In the genomic region with DNA sequence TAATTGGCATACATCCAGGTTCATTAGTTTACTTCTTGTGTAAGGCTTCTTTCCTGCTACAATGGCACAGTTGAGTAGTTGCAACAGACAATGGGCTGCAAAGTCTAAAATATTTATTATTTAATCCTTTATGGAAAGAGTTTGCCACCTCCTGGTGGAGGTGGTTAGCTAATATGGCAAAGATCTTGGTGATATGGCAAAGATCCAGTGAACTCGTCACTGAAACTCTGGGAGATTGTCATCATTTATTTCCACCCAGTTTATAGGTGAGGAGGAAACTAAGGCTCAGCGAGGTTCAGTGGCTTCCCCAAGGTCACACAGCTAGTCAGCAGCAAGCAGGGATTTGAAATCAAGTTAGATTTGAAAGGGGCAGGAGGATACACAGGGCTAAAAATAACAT, we compare ENCODE assay signal across 8 cellular contexts. TPM values are rescaled to one million over a fixed set of nuclear protein-coding genes. Genes with fewer than 3 reads are reported as not detected.
DNase-seq lines count a peak whose midpoint lies in the region; ATAC-seq and TF ChIP-seq lines count a peak whose summit lies in the region.

No MANE protein-coding gene starts in this region.

- H3K9me3 ChIP-seq in thyroid gland (no peaks in the 10 kb centered on the region), prostate gland (no peaks in the 10 kb centered on the region)

- in situ Hi-C loops in SK-MEL-5 (cut with HindIII; ENCODE audit: low pct_unique_long_range_greater_than_20kb, low sequenced_read_pairs): no loop called here

- H3K27ac ChIP-seq in thyroid gland (no peak overlapping the region), prostate gland (no peak overlapping the region)

- H3K4me1 ChIP-seq in thyroid gland (peaks cover 0 to 14% of the 10 kb centered on the region in 2 donors), prostate gland (replicated peaks) (peaks cover 4% of the 10 kb centered on the region)

- H3K4me3 ChIP-seq in fibroblast of the aortic adventitia (ENCODE audit: low read depth, low read length) (no peak overlapping the region), thyroid gland (replicated peaks in 1 of 3) (no peak overlapping the region), prostate gland (no peak overlapping the region)

- intact Hi-C loops in thyroid gland (cut with DNase I) (loop anchor here (10.0 kb wide), 1 partner anchor 112 kb away; no protein-coding TSS in a partner anchor), prostate gland (cut with DNase I) (no loop called here)

- TF ChIP-seq POLR2A in thyroid gland (IDR thresholded peaks at IDR 0.05) (no peak), prostate gland (IDR thresholded peaks at IDR 0.05) (no peak)

- peak; percentile 32 for DNase-seq in activated gamma-delta T cell treated with Interleukin-2 at 50 U/mL for 16 hours
- no peak for DNase-seq in activated gamma-delta T cell (lab: John Stamatoyannopoulos, UW)
- DNase-seq in SK-MEL-5 (ENCODE audit: low read depth, low spot score): peak; percentile 45
- DNase-seq in fibroblast of the aortic adventitia (ENCODE audit: low read depth): peak; percentile 66
- DNase-seq in thyroid gland: no peak
- no peak for DNase-seq in prostate gland (ENCODE audit: low spot score)
- DNase-seq in islet precursor cell: no peak

- H3K36me3 ChIP-seq in thyroid gland (no peaks in the 10 kb centered on the region), prostate gland (no peaks in the 10 kb centered on the region)

- TF ChIP-seq CTCF in fibroblast of the aortic adventitia (IDR thresholded peaks at IDR 0.05; ENCODE audit: insufficient read depth, low read length) (peak; percentile 45), thyroid gland (IDR thresholded peaks at IDR 0.05) (peak in 5 of 6 experiments; percentile 30 to 45 (median 38)), prostate gland (IDR thresholded peaks at IDR 0.05) (peak in 2 of 4 experiments; percentile 48 to 53)

- H3K27me3 ChIP-seq in thyroid gland: no peaks in the 10 kb centered on the region
- H3K27me3 ChIP-seq in prostate gland (replicated peaks; ENCODE audit: insufficient read depth): no peaks in the 10 kb centered on the region

- 33 to 55% methylated on average over 2 of the region's 2 CpGs for WGBS in thyroid gland, 2 donors
- WGBS in prostate gland: 16% methylated on average over 2 of the region's 2 CpGs

- ATAC-seq in HG02870 (IDR thresholded peaks at IDR 0.05; ENCODE audit: unreplicated experiment): no peak

RNA-seq across cellular contexts. Expression of a gene that starts 16.1 kb away (rescaled TPM):
- total RNA-seq in SK-MEL-5 (2014; rRNA removed; shearing (Covaris generic)): 6.2 and 6.4 TPM in 2 replicates
- polyA plus RNA-seq in SK-MEL-5 (2015; cell fraction: cytosol; rRNA removed): 7.9 and 8.0 TPM in 2 replicates
- polyA plus RNA-seq in SK-MEL-5 (2015; cell fraction: nucleus; rRNA removed): 4.9 and 5.7 TPM in 2 replicates
- 3.3 and 23.4 TPM in 2 replicates for total RNA-seq in fibroblast of the aortic adventitia (ENCODE audit: low replicate concordance)
- total RNA-seq in thyroid gland: 10 to 100 TPM in 3 of 4 donors, 1 to 10 TPM in 1; 7.2 to 11.3 (median 10.1) TPM
- total RNA-seq in prostate gland: 10 to 100 TPM; 13.6 to 20.4 TPM

Comparison
In these comparisons a context has a peak if more than half of its experiments do, and no peak if none do; other contexts are left out.
1. DNase-seq: peak in activated gamma-delta T cell treated with Interleukin-2 at 50 U/mL for 16 hours (single experiment), SK-MEL-5 (single experiment) and fibroblast of the aortic adventitia (single experiment); none in activated gamma-delta T cell (single experiment), thyroid gland (0 of 2), prostate gland (single experiment) and islet precursor cell (single experiment).